1 cellular context compared by ENCODE assay signal in the genomic region with DNA sequence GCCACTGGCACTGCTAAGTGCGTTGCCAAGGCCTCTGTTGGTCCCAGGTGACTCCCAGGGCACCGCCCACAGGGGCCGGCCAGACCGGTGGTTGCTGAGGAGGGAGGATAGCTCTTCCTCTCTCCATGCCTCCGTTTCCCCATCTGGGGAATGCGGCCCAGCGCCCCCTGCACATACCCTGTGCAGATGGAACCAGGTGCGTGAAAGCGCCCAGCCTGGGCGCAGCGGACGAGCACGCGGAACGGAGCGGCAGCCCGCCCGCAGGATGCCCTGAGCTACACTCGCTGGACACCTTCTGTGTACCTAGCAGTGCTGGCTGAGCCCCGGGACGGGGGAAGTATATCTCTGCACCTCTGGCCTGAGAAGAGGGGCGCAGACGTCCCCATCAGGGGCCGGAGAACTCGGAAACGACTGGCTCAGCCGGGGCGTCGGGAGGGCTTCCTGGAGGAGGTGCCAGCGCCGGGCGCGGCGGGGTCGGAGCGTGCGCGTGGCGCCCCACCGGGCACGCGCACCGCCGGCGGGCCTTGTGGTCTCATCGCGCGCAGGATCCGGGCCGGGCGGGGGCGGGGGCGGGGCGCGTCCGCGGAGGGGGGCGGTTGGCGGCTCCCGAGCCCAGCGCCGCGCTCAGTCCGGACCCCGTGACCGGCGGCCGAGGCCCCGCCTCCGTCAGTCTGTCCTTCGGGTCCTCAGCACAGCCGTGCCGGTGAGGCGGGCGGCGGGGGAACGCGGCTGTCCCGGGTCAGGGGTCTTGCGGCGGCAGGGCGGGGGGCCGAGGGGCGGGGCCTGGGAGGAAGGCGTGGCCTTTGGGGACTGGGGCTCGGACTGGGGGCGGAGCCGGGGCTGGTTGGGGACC.
A peak's percentile ranks its signal among the peaks of the same experiment; 100 is the strongest.
TF ChIP-seq lines count a peak whose summit lies in the region.

A gene (minus strand): TSS at position 6 of the 853 bp plus-strand sequence. CDS start 76 bp downstream, outside the sequence.
A gene with protein sequence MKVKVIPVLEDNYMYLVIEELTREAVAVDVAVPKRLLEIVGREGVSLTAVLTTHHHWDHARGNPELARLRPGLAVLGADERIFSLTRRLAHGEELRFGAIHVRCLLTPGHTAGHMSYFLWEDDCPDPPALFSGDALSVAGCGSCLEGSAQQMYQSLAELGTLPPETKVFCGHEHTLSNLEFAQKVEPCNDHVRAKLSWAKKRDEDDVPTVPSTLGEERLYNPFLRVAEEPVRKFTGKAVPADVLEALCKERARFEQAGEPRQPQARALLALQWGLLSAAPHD (plus strand): TSS at position 669 of the 853 bp plus-strand sequence. CDS start 404 bp downstream, outside the sequence.

TF ChIP-seq in K562, 482 proteins besides CTCF, POLR2A, EP300 and RAD21 (continued from another document and continues in another):
- TF ChIP-seq, protein P1, sequence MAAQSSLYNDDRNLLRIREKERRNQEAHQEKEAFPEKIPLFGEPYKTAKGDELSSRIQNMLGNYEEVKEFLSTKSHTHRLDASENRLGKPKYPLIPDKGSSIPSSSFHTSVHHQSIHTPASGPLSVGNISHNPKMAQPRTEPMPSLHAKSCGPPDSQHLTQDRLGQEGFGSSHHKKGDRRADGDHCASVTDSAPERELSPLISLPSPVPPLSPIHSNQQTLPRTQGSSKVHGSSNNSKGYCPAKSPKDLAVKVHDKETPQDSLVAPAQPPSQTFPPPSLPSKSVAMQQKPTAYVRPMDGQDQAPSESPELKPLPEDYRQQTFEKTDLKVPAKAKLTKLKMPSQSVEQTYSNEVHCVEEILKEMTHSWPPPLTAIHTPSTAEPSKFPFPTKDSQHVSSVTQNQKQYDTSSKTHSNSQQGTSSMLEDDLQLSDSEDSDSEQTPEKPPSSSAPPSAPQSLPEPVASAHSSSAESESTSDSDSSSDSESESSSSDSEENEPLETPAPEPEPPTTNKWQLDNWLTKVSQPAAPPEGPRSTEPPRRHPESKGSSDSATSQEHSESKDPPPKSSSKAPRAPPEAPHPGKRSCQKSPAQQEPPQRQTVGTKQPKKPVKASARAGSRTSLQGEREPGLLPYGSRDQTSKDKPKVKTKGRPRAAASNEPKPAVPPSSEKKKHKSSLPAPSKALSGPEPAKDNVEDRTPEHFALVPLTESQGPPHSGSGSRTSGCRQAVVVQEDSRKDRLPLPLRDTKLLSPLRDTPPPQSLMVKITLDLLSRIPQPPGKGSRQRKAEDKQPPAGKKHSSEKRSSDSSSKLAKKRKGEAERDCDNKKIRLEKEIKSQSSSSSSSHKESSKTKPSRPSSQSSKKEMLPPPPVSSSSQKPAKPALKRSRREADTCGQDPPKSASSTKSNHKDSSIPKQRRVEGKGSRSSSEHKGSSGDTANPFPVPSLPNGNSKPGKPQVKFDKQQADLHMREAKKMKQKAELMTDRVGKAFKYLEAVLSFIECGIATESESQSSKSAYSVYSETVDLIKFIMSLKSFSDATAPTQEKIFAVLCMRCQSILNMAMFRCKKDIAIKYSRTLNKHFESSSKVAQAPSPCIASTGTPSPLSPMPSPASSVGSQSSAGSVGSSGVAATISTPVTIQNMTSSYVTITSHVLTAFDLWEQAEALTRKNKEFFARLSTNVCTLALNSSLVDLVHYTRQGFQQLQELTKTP (IDR thresholded peaks at IDR 0.05; ENCODE audit: low read depth in 1 of 2, partially characterized antibody in 2 of 2), result no peak
- no peak for TF ChIP-seq DDX20 (tag; IDR thresholded peaks at IDR 0.05; ENCODE audit: low read depth)
- no peak for TF ChIP-seq ZKSCAN3 (CRISPR knock-in tag; IDR thresholded peaks at IDR 0.05)
- TF ChIP-seq FIP1L1 (IDR thresholded peaks at IDR 0.05; ENCODE audit: low read depth, low read length, poor library complexity, severe bottlenecking), result peak; percentile 45
- TF ChIP-seq, protein P2, sequence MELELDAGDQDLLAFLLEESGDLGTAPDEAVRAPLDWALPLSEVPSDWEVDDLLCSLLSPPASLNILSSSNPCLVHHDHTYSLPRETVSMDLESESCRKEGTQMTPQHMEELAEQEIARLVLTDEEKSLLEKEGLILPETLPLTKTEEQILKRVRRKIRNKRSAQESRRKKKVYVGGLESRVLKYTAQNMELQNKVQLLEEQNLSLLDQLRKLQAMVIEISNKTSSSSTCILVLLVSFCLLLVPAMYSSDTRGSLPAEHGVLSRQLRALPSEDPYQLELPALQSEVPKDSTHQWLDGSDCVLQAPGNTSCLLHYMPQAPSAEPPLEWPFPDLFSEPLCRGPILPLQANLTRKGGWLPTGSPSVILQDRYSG (tag; conservative IDR thresholded peaks at IDR 0.05; ENCODE audit: low read depth), result no peak
- TF ChIP-seq SP2 (IDR thresholded peaks at IDR 0.05; ENCODE audit: extremely low read depth, low read depth, low read length, poor library complexity, severe bottlenecking), result no peak
- no peak for TF ChIP-seq PHB2 (IDR thresholded peaks at IDR 0.05; ENCODE audit: low read depth)
- TF ChIP-seq ZNF77 (CRISPR knock-in tag; IDR thresholded peaks at IDR 0.05), result no peak
- TF ChIP-seq ILF3 (IDR thresholded peaks at IDR 0.05; ENCODE audit: borderline replicate concordance), result no peak
- peak; percentile 76; the same call in 1 of the 2 replicates for TF ChIP-seq CBX1 (IDR thresholded peaks at IDR 0.05; ENCODE audit: low read depth)
- TF ChIP-seq MAFF (IDR thresholded peaks at IDR 0.05; ENCODE audit: low read length), result no peak
- TF ChIP-seq, protein P3, sequence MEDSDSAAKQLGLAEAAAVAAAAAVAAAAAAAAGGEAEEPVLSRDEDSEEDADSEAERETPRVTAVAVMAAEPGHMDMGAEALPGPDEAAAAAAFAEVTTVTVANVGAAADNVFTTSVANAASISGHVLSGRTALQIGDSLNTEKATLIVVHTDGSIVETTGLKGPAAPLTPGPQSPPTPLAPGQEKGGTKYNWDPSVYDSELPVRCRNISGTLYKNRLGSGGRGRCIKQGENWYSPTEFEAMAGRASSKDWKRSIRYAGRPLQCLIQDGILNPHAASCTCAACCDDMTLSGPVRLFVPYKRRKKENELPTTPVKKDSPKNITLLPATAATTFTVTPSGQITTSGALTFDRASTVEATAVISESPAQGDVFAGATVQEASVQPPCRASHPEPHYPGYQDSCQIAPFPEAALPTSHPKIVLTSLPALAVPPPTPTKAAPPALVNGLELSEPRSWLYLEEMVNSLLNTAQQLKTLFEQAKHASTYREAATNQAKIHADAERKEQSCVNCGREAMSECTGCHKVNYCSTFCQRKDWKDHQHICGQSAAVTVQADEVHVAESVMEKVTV (CRISPR knock-in tag; IDR thresholded peaks at IDR 0.05), result no peak
- no peak for TF ChIP-seq MXI1 (IDR thresholded peaks at IDR 0.05; ENCODE audit: low read depth, low read length)
- TF ChIP-seq, protein P4, sequence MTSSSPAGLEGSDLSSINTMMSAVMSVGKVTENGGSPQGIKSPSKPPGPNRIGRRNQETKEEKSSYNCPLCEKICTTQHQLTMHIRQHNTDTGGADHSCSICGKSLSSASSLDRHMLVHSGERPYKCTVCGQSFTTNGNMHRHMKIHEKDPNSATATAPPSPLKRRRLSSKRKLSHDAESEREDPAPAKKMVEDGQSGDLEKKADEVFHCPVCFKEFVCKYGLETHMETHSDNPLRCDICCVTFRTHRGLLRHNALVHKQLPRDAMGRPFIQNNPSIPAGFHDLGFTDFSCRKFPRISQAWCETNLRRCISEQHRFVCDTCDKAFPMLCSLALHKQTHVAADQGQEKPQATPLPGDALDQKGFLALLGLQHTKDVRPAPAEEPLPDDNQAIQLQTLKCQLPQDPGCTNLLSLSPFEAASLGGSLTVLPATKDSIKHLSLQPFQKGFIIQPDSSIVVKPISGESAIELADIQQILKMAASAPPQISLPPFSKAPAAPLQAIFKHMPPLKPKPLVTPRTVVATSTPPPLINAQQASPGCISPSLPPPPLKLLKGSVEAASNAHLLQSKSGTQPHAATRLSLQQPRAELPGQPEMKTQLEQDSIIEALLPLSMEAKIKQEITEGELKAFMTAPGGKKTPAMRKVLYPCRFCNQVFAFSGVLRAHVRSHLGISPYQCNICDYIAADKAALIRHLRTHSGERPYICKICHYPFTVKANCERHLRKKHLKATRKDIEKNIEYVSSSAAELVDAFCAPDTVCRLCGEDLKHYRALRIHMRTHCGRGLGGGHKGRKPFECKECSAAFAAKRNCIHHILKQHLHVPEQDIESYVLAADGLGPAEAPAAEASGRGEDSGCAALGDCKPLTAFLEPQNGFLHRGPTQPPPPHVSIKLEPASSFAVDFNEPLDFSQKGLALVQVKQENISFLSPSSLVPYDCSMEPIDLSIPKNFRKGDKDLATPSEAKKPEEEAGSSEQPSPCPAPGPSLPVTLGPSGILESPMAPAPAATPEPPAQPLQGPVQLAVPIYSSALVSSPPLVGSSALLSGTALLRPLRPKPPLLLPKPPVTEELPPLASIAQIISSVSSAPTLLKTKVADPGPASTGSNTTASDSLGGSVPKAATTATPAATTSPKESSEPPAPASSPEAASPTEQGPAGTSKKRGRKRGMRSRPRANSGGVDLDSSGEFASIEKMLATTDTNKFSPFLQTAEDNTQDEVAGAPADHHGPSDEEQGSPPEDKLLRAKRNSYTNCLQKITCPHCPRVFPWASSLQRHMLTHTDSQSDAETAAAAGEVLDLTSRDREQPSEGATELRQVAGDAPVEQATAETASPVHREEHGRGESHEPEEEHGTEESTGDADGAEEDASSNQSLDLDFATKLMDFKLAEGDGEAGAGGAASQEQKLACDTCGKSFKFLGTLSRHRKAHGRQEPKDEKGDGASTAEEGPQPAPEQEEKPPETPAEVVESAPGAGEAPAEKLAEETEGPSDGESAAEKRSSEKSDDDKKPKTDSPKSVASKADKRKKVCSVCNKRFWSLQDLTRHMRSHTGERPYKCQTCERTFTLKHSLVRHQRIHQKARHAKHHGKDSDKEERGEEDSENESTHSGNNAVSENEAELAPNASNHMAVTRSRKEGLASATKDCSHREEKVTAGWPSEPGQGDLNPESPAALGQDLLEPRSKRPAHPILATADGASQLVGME (CRISPR knock-in tag; IDR thresholded peaks at IDR 0.05), result no peak
- TF ChIP-seq, protein P5, sequence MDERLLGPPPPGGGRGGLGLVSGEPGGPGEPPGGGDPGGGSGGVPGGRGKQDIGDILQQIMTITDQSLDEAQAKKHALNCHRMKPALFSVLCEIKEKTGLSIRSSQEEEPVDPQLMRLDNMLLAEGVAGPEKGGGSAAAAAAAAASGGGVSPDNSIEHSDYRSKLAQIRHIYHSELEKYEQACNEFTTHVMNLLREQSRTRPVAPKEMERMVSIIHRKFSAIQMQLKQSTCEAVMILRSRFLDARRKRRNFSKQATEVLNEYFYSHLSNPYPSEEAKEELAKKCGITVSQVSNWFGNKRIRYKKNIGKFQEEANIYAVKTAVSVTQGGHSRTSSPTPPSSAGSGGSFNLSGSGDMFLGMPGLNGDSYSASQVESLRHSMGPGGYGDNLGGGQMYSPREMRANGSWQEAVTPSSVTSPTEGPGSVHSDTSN (CRISPR knock-in tag; IDR thresholded peaks at IDR 0.05; ENCODE audit: low read depth), result no peak
- TF ChIP-seq, protein P5 (tag; conservative IDR thresholded peaks at IDR 0.05; ENCODE audit: low read depth), result no peak
- peak; percentile 97 for TF ChIP-seq ZBTB7A (IDR thresholded peaks at IDR 0.05; ENCODE audit: borderline replicate concordance, control insufficient read depth, low read depth, low read length)
- TF ChIP-seq LARP7 (IDR thresholded peaks at IDR 0.05), result no peak
- TF ChIP-seq PTBP1 (IDR thresholded peaks at IDR 0.05; ENCODE audit: low read depth, low read length), result peak; percentile 91
- TF ChIP-seq, protein P6, sequence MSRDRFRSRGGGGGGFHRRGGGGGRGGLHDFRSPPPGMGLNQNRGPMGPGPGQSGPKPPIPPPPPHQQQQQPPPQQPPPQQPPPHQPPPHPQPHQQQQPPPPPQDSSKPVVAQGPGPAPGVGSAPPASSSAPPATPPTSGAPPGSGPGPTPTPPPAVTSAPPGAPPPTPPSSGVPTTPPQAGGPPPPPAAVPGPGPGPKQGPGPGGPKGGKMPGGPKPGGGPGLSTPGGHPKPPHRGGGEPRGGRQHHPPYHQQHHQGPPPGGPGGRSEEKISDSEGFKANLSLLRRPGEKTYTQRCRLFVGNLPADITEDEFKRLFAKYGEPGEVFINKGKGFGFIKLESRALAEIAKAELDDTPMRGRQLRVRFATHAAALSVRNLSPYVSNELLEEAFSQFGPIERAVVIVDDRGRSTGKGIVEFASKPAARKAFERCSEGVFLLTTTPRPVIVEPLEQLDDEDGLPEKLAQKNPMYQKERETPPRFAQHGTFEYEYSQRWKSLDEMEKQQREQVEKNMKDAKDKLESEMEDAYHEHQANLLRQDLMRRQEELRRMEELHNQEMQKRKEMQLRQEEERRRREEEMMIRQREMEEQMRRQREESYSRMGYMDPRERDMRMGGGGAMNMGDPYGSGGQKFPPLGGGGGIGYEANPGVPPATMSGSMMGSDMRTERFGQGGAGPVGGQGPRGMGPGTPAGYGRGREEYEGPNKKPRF (IDR thresholded peaks at IDR 0.05; ENCODE audit: low read depth, low read length), result no peak
- peak; percentile 99 for TF ChIP-seq ZFP36 (IDR thresholded peaks at IDR 0.05; ENCODE audit: low read depth, low read length, partially characterized antibody)
- TF ChIP-seq, protein P7, sequence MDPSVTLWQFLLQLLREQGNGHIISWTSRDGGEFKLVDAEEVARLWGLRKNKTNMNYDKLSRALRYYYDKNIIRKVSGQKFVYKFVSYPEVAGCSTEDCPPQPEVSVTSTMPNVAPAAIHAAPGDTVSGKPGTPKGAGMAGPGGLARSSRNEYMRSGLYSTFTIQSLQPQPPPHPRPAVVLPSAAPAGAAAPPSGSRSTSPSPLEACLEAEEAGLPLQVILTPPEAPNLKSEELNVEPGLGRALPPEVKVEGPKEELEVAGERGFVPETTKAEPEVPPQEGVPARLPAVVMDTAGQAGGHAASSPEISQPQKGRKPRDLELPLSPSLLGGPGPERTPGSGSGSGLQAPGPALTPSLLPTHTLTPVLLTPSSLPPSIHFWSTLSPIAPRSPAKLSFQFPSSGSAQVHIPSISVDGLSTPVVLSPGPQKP (CRISPR knock-in tag; IDR thresholded peaks at IDR 0.05), result no peak
- TF ChIP-seq BRD9 (IDR thresholded peaks at IDR 0.05; ENCODE audit: low read depth, partially characterized antibody), result no peak
- TF ChIP-seq FOXK2 (conservative IDR thresholded peaks at IDR 0.05 in 1 of 2, IDR thresholded peaks at IDR 0.05 in 1 of 2; ENCODE audit: low read depth in 2 of 2), result no peak
- no peak for TF ChIP-seq POU5F1 (IDR thresholded peaks at IDR 0.05; ENCODE audit: borderline replicate concordance, low read depth, low read length, partially characterized antibody)
- TF ChIP-seq SNRNP70 (optimal IDR thresholded peaks at IDR 0.05; ENCODE audit: low read depth, low read length), result no peak
- TF ChIP-seq SMAD3 (CRISPR knock-in tag; conservative IDR thresholded peaks at IDR 0.05), result no peak
- no peak for TF ChIP-seq STAG1 (CRISPR knock-in tag; IDR thresholded peaks at IDR 0.05; ENCODE audit: borderline replicate concordance)
- no peak for TF ChIP-seq MTA2 (IDR thresholded peaks at IDR 0.05; ENCODE audit: low read depth)
- no peak for TF ChIP-seq NUFIP1 (IDR thresholded peaks at IDR 0.05; ENCODE audit: partially characterized antibody)
- TF ChIP-seq CBFA2T3 (IDR thresholded peaks at IDR 0.05), result no peak
- TF ChIP-seq, protein P8, sequence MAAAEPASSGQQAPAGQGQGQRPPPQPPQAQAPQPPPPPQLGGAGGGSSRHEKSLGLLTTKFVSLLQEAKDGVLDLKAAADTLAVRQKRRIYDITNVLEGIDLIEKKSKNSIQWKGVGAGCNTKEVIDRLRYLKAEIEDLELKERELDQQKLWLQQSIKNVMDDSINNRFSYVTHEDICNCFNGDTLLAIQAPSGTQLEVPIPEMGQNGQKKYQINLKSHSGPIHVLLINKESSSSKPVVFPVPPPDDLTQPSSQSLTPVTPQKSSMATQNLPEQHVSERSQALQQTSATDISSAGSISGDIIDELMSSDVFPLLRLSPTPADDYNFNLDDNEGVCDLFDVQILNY (CRISPR knock-in tag; IDR thresholded peaks at IDR 0.05), result no peak
- no peak for TF ChIP-seq FOXP1 (CRISPR knock-in tag; IDR thresholded peaks at IDR 0.05)
